In genomic region chr14:102235275-102235897, GRCh38 we compare ENCODE assay signal across 9 cellular contexts.
DNase-seq lines count a peak whose midpoint lies in the region; ATAC-seq, FAIRE-seq and TF ChIP-seq lines count a peak whose summit lies in the region.
"Had no signal": no experiment of that assay in that cellular context is flagged by ENCODE, and none has a peak within 500 bp of the region (broad histone marks: within the 10 kb centered on the region; RNA-seq: fewer than 3 reads in every experiment).

No MANE protein-coding gene starts in this region.

- DNase-seq in D721Med (ENCODE audit: insufficient read length, low spot score) (peak; percentile 93), HFFc6 (peak; percentile 39), NCI-H2196 treated with DMSO at 0.1 percent for 48 hours (lab: John Stamatoyannopoulos, UW; ENCODE audit: unreplicated experiment) (peak; percentile 0), cerebellum (ENCODE audit: low spot score) (peak; percentile 60), left lobe of liver (ENCODE audit: low spot score) (peak; percentile 84)
- peak; percentile 59 for DNase-seq in activated CD4-positive, alpha-beta T cell treated with anti-CD3 and anti-CD28 coated beads for 1 hour
- DNase-seq in stimulated activated CD4-positive, alpha-beta T cell treated with anti-CD3 and anti-CD28 coated beads, Interleukin-2, amount 100 ng/mL, for 4 hours (ENCODE audit: low read depth) = peak; percentile 60

- peaks cover under 1% of the 10 kb centered on the region; the same call in 1 of the 2 replicates for H3K4me1 Mint-ChIP-seq in HFFc6 (ENCODE audit: low read depth)
- H3K4me1 Mint-ChIP-seq: activated naive CD4-positive, alpha-beta T cell treated with anti-CD3 and anti-CD28 coated beads, Interleukin-2, amount 50 U/mL, for 24 hours had no signal

- no peaks in the 10 kb centered on the region for H3K9me3 Mint-ChIP-seq in HFFc6
- H3K9me3 Mint-ChIP-seq: activated naive CD4-positive, alpha-beta T cell treated with anti-CD3 and anti-CD28 coated beads, Interleukin-2, amount 50 U/mL, for 24 hours had no signal

- H3K27ac Mint-ChIP-seq in HFFc6 = no peak overlapping the region
- H3K27ac Mint-ChIP-seq: activated naive CD4-positive, alpha-beta T cell treated with anti-CD3 and anti-CD28 coated beads, Interleukin-2, amount 50 U/mL, for 24 hours had no signal

- H3K36me3 Mint-ChIP-seq in HFFc6 (ENCODE audit: low read depth) = peaks cover 6% of the 10 kb centered on the region; the same call in 1 of the 2 replicates
- H3K36me3 Mint-ChIP-seq: activated naive CD4-positive, alpha-beta T cell treated with anti-CD3 and anti-CD28 coated beads, Interleukin-2, amount 50 U/mL, for 24 hours had no signal

- no peak overlapping the region for H3K4me3 Mint-ChIP-seq in HFFc6
- H3K4me3 Mint-ChIP-seq: activated naive CD4-positive, alpha-beta T cell treated with anti-CD3 and anti-CD28 coated beads, Interleukin-2, amount 50 U/mL, for 24 hours had no signal

- H3K27me3 Mint-ChIP-seq in HFFc6 (ENCODE audit: insufficient read depth) = no peaks in the 10 kb centered on the region; the same call in 1 of the 2 replicates
- H3K27me3 Mint-ChIP-seq: activated naive CD4-positive, alpha-beta T cell treated with anti-CD3 and anti-CD28 coated beads, Interleukin-2, amount 50 U/mL, for 24 hours had no signal

- TF ChIP-seq CTCF in D721Med (IDR thresholded peaks at IDR 0.05; ENCODE audit: insufficient read depth, missing control alignments) (peak; percentile 77), HFFc6 (IDR thresholded peaks at IDR 0.05) (peak; percentile 89)

- ATAC-seq in left lobe of liver (peak; percentile 99), HG03520 (IDR thresholded peaks at IDR 0.05; ENCODE audit: unreplicated experiment) (no peak)

- FAIRE-seq in D721Med (lab: Jason Lieb, UNC) = no peak

Comparison
In these comparisons a context has a peak if more than half of its experiments do, and no peak if none do; other contexts are left out.
1. DNase-seq: peak in every context shown above with its lines; median percentile 93 in D721Med; 84 in left lobe of liver; 60 in cerebellum; 60 in stimulated activated CD4-positive, alpha-beta T cell treated with anti-CD3 and anti-CD28 coated beads, Interleukin-2, amount 100 ng/mL, for 4 hours; 59 in activated CD4-positive, alpha-beta T cell treated with anti-CD3 and anti-CD28 coated beads for 1 hour; 39 in HFFc6; 0 in NCI-H2196 treated with DMSO at 0.1 percent for 48 hours.